13 cellular contexts compared by ENCODE assay signal in genomic region chr6:42378536-42378935, GRCh38.
DNase-seq lines count a peak whose midpoint lies in the region; ATAC-seq and TF ChIP-seq lines count a peak whose summit lies in the region.
"Had no signal": no experiment of that assay in that cellular context is flagged by ENCODE, and none has a peak within 500 bp of the region (broad histone marks: within the 10 kb centered on the region; RNA-seq: fewer than 3 reads in every experiment).

No MANE protein-coding gene starts in this region.

- CTCF ChIA-PET in mammary epithelial cell (lab: Charles Lee; ENCODE audit: low non-redundant PET): no interaction called here

- TF ChIP-seq CTCF in osteocyte (IDR thresholded peaks at IDR 0.05) (no peak), mammary epithelial cell (conservative IDR thresholded peaks at IDR 0.05 in 1 of 2, IDR thresholded peaks at IDR 0.05 in 1 of 2; ENCODE audit: extremely low read depth in 1 of 2, insufficient read depth in 1 of 2, low read depth in 1 of 2, low read length in 2 of 2) (no peak)

- dilution Hi-C loops in mammary epithelial cell (cut with HindIII; ENCODE audit: low sequenced_read_pairs): no loop called here

- in situ Hi-C loops in mammary epithelial cell (cut with MboI; ENCODE audit: low sequenced_read_pairs in 2 of 2): no loop called here

- H3K4me1 Mint-ChIP-seq in activated T-cell treated with anti-CD3 and anti-CD28 coated beads, Interleukin-2, amount 50 U/mL, for 24 hours (ENCODE audit: low read depth): peaks cover 81% of the 10 kb centered on the region
- H3K4me1 Mint-ChIP-seq in activated T-helper 1 cell treated with anti-CD3 and anti-CD28 coated beads, Interleukin-12 subunit alpha, Interleukin-12 subunit beta, Interleukin-2, Interleukin-4 antibody, amounts not matched to agents 30 ng/mL and 10 ng/mL and 1 ng/mL, durations not matched to agents 14 hours and 24 hours and 36 hours (ENCODE audit: low read depth): peaks cover 69% of the 10 kb centered on the region
- peaks cover 1% of the 10 kb centered on the region for H3K4me1 Mint-ChIP-seq in osteocyte (ENCODE audit: unreplicated experiment)

- peaks cover 4% of the 10 kb centered on the region for H3K36me3 Mint-ChIP-seq in activated T-cell treated with anti-CD3 and anti-CD28 coated beads, Interleukin-2, amount 50 U/mL, for 24 hours (ENCODE audit: low read depth)
- peaks cover 24% of the 10 kb centered on the region for H3K36me3 Mint-ChIP-seq in activated T-helper 1 cell treated with anti-CD3 and anti-CD28 coated beads, Interleukin-12 subunit alpha, Interleukin-12 subunit beta, Interleukin-2, Interleukin-4 antibody, amounts not matched to agents 30 ng/mL and 10 ng/mL and 1 ng/mL, durations not matched to agents 14 hours and 24 hours and 36 hours (ENCODE audit: low read depth)
- peaks cover 2% of the 10 kb centered on the region for H3K36me3 Mint-ChIP-seq in osteocyte (ENCODE audit: unreplicated experiment)

- peak overlapping the region; percentile 58 for H3K4me3 Mint-ChIP-seq in activated T-cell treated with anti-CD3 and anti-CD28 coated beads, Interleukin-2, amount 50 U/mL, for 24 hours
- H3K4me3 Mint-ChIP-seq in activated T-helper 1 cell treated with anti-CD3 and anti-CD28 coated beads, Interleukin-12 subunit alpha, Interleukin-12 subunit beta, Interleukin-2, Interleukin-4 antibody, amounts not matched to agents 30 ng/mL and 10 ng/mL and 1 ng/mL, durations not matched to agents 14 hours and 24 hours and 36 hours: peak overlapping the region; percentile 60
- H3K4me3 Mint-ChIP-seq in osteocyte (ENCODE audit: unreplicated experiment): no peak overlapping the region

- H4K20me1 ChIP-seq in mammary epithelial cell (ENCODE audit: insufficient read depth, low read length): no peaks in the 10 kb centered on the region

- H3K27ac Mint-ChIP-seq in activated T-cell treated with anti-CD3 and anti-CD28 coated beads, Interleukin-2, amount 50 U/mL, for 24 hours: peak overlapping the region; percentile 91
- H3K27ac Mint-ChIP-seq in activated T-helper 1 cell treated with anti-CD3 and anti-CD28 coated beads, Interleukin-12 subunit alpha, Interleukin-12 subunit beta, Interleukin-2, Interleukin-4 antibody, amounts not matched to agents 30 ng/mL and 10 ng/mL and 1 ng/mL, durations not matched to agents 14 hours and 24 hours and 36 hours: peak overlapping the region; percentile 71
- H3K27ac Mint-ChIP-seq in osteocyte (ENCODE audit: unreplicated experiment): peak overlapping the region; percentile 34

- no peak overlapping the region for H3K4me2 ChIP-seq in mammary epithelial cell (ENCODE audit: insufficient read depth, low read depth, low read length)

- no peaks in the 10 kb centered on the region for H3K4me1 ChIP-seq in mammary epithelial cell (ENCODE audit: insufficient read depth, low read length)
- H3K4me1 ChIP-seq: breast epithelium had no signal

- no peak overlapping the region for H3K4me3 ChIP-seq in mammary epithelial cell (replicated peaks in 1 of 3; ENCODE audit: insufficient read depth in 1 of 3, low read depth in 2 of 3, low read length in 3 of 3)
- H3K4me3 ChIP-seq: breast epithelium, ovary had no signal

- H3K36me3 ChIP-seq in mammary epithelial cell (ENCODE audit: insufficient read depth, low read length): no peaks in the 10 kb centered on the region
- H3K36me3 ChIP-seq: breast epithelium, ovary had no signal

- H3K27ac ChIP-seq in mammary epithelial cell (ENCODE audit: insufficient read depth, low read depth, low read length): no peak overlapping the region
- H3K27ac ChIP-seq: breast epithelium, ovary had no signal

- H3K9me3 Mint-ChIP-seq in activated T-cell treated with anti-CD3 and anti-CD28 coated beads, Interleukin-2, amount 50 U/mL, for 24 hours: no peaks in the 10 kb centered on the region
- no peaks in the 10 kb centered on the region for H3K9me3 Mint-ChIP-seq in activated T-helper 1 cell treated with anti-CD3 and anti-CD28 coated beads, Interleukin-12 subunit alpha, Interleukin-12 subunit beta, Interleukin-2, Interleukin-4 antibody, amounts not matched to agents 30 ng/mL and 10 ng/mL and 1 ng/mL, durations not matched to agents 14 hours and 24 hours and 36 hours
- no peaks in the 10 kb centered on the region for H3K9me3 Mint-ChIP-seq in osteocyte (ENCODE audit: unreplicated experiment)

- no peak for ATAC-seq in left lobe of liver
- ATAC-seq in HG02852 (IDR thresholded peaks at IDR 0.05; ENCODE audit: unreplicated experiment): no peak

- no TSS peak for BruUV-seq in mammary epithelial cell (replicated peaks; lab: Mats Ljungman, UMichigan)

- H3K27me3 Mint-ChIP-seq in activated T-cell treated with anti-CD3 and anti-CD28 coated beads, Interleukin-2, amount 50 U/mL, for 24 hours: no peaks in the 10 kb centered on the region
- H3K27me3 Mint-ChIP-seq in activated T-helper 1 cell treated with anti-CD3 and anti-CD28 coated beads, Interleukin-12 subunit alpha, Interleukin-12 subunit beta, Interleukin-2, Interleukin-4 antibody, amounts not matched to agents 30 ng/mL and 10 ng/mL and 1 ng/mL, durations not matched to agents 14 hours and 24 hours and 36 hours (ENCODE audit: insufficient read depth): no peaks in the 10 kb centered on the region
- H3K27me3 Mint-ChIP-seq in osteocyte (ENCODE audit: unreplicated experiment): no peaks in the 10 kb centered on the region

- no peak overlapping the region for H2AFZ ChIP-seq in mammary epithelial cell (ENCODE audit: low read depth, low read length)

- H3K9ac ChIP-seq in mammary epithelial cell (ENCODE audit: insufficient read depth, low read length): no peak overlapping the region

- peak; percentile 28 for DNase-seq in activated T-cell treated with anti-CD3 and anti-CD28 coated beads, Interleukin-2, amount 50 U/mL, for 24 hours
- no peak for DNase-seq in activated T-cell treated with anti-CD3 and anti-CD28 coated beads, Interleukin-2, amount 50 U/mL, for 48 hours
- DNase-seq in MV-4-11 (lab: John Stamatoyannopoulos, UW): peak; percentile 73
- DNase-seq in activated T-helper 1 cell treated with anti-CD3 and anti-CD28 coated beads, Interleukin-12 subunit alpha, Interleukin-12 subunit beta, Interleukin-2, Interleukin-4 antibody, amounts not matched to agents 30 ng/mL and 10 ng/mL and 1 ng/mL, durations not matched to agents 14 hours and 24 hours and 36 hours (ENCODE audit: low spot score): no peak
- no peak for DNase-seq in osteocyte (ENCODE audit: extremely low spot score, unreplicated experiment)
- DNase-seq in mammary epithelial cell: no peak
- DNase-seq in left lobe of liver (ENCODE audit: low spot score): no peak
- DNase-seq: NCI-H748 treated with DMSO at 0.1 percent for 48 hours, ovary, SHP77, small intestine had no signal

- H3K27me3 ChIP-seq in mammary epithelial cell (ENCODE audit: insufficient read depth, low read length): no peaks in the 10 kb centered on the region
- H3K27me3 ChIP-seq: breast epithelium, ovary had no signal

- H3K79me2 ChIP-seq in mammary epithelial cell (ENCODE audit: insufficient read depth, low read length): no peaks in the 10 kb centered on the region

- intact Hi-C loops in activated T-helper 1 cell treated with anti-CD3 and anti-CD28 coated beads, Interleukin-12 subunit alpha, Interleukin-12 subunit beta, Interleukin-2, Interleukin-4 antibody, amounts not matched to agents 30 ng/mL and 10 ng/mL and 1 ng/mL, durations not matched to agents 14 hours and 24 hours and 36 hours (cut with micrococcal nuclease): loop anchor here (1.0 kb wide), 2 partner anchors 10 to 12 kb away; no protein-coding TSS in a partner anchor
- intact Hi-C loops in mammary epithelial cell (cut with micrococcal nuclease): no loop called here

- 97% methylated on average over 3 of the region's 3 CpGs for WGBS in mammary epithelial cell (ENCODE audit: low coverage, missing lambda C conversion rate)

- H3K9me3 ChIP-seq in mammary epithelial cell (replicated peaks; ENCODE audit: insufficient read depth, low read length): no peaks in the 10 kb centered on the region
- H3K9me3 ChIP-seq: breast epithelium, ovary had no signal

Comparison
In these comparisons a context has a peak if more than half of its experiments do, and no peak if none do; other contexts are left out.
1. DNase-seq: peak in activated T-cell treated with anti-CD3 and anti-CD28 coated beads, Interleukin-2, amount 50 U/mL, for 24 hours (single experiment) and MV-4-11 (single experiment); none in activated T-cell treated with anti-CD3 and anti-CD28 coated beads, Interleukin-2, amount 50 U/mL, for 48 hours (0 of 2), activated T-helper 1 cell treated with anti-CD3 and anti-CD28 coated beads, Interleukin-12 subunit alpha, Interleukin-12 subunit beta, Interleukin-2, Interleukin-4 antibody, amounts not matched to agents 30 ng/mL and 10 ng/mL and 1 ng/mL, durations not matched to agents 14 hours and 24 hours and 36 hours (single experiment), osteocyte (single experiment), mammary epithelial cell (single experiment) and left lobe of liver (single experiment).
2. H3K27ac Mint-ChIP-seq: peak in every context shown above with its lines; median percentile 91 in activated T-cell treated with anti-CD3 and anti-CD28 coated beads, Interleukin-2, amount 50 U/mL, for 24 hours; 71 in activated T-helper 1 cell treated with anti-CD3 and anti-CD28 coated beads, Interleukin-12 subunit alpha, Interleukin-12 subunit beta, Interleukin-2, Interleukin-4 antibody, amounts not matched to agents 30 ng/mL and 10 ng/mL and 1 ng/mL, durations not matched to agents 14 hours and 24 hours and 36 hours; 34 in osteocyte.